23 cellular contexts compared by ENCODE assay signal in the genomic region with DNA sequence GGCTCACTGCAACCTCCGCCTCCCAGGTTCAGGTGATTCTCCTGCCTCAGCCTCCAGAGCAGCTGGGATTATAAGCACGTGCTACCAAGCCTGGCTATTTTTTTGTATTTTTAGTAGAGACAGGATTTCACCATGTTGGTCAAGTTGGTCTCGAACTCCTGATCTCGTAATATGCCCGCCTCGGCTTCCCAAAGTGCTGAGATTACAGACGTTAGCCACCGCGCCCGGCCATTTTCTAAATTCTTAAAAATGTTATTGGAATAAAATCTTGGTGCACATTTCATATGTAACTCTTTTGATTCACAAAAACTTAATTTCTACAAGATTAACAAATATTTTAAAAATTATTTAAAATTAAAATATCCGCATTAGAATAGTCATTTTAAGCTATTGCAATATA.
"Had no signal": no experiment of that assay in that cellular context is flagged by ENCODE, and none has a peak within 500 bp of the region (broad histone marks: within the 10 kb centered on the region; RNA-seq: fewer than 3 reads in every experiment).

No MANE protein-coding gene starts in this region.

- FAIRE-seq: urothelium cell line had no signal

- DNase-seq: stimulated activated CD4-positive, alpha-beta T cell treated with anti-CD3 and anti-CD28 coated beads, Interleukin-2, amount 100 ng/mL, for 48 hours; stimulated activated CD4-positive, alpha-beta T cell treated with anti-CD3 and anti-CD28 coated beads, Interleukin-4, amount 100 ng/mL, for 1 hour; stimulated activated CD4-positive, alpha-beta T cell treated with anti-CD3 and anti-CD28 coated beads, Interleukin-4, amount 100 ng/mL, for 24 hours; stimulated activated CD4-positive, alpha-beta T cell treated with anti-CD3 and anti-CD28 coated beads, Interleukin-4, amount 100 ng/mL, for 4 hours; stimulated activated CD8-positive, alpha-beta memory T cell treated with anti-CD3 and anti-CD28 coated beads, Interleukin-4, amount 100 ng/mL, for 48 hours; stimulated activated naive B cell treated with anti-CD40 and anti-IgM and Interleukin-4, amounts not matched to agents 10 μg/mL and 1 μg/mL and 100 μg/mL, for 72 hours; stimulated activated naive CD4-positive, alpha-beta T cell; stimulated activated naive CD4-positive, alpha-beta T cell treated with Interleukin-2 at 50 U/mL for 16 hours; stimulated activated naive CD8-positive, alpha-beta T cell treated with anti-CD3 and anti-CD28 coated beads, Interleukin-15, amount 100 ng/mL, for 72 hours; stimulated activated naive CD8-positive, alpha-beta T cell treated with anti-CD3 and anti-CD28 coated beads, Interleukin-15, Interleukin-2, amounts not matched to agents 100 U/mL and 50 U/mL, for 24 hours; stomach; substantia nigra; testis; thyroid gland; tibial artery; transverse colon; trophoblast cell; upper lobe of left lung; upper lobe of right lung; uterus had no signal

- ATAC-seq: stimulated activated effector memory CD8-positive, alpha-beta T cell treated with anti-CD3 and anti-CD28 coated beads, Interleukin-12 subunit alpha, Interleukin-12 subunit beta, amount 100 ng/mL, for 72 hours; stimulated activated memory B cell treated with anti-CD40 and anti-IgM and Interleukin-4, amounts not matched to agents 10 μg/mL and 1 μg/mL and 100 μg/mL, for 72 hours; stimulated activated naive B cell treated with anti-CD40 and anti-IgM and Interleukin-4, amounts not matched to agents 10 μg/mL and 1 μg/mL and 100 μg/mL, for 72 hours; stimulated activated naive CD8-positive, alpha-beta T cell treated with anti-CD3 and anti-CD28 coated beads, Interleukin-15, amount 100 ng/mL, for 72 hours; stimulated activated naive CD8-positive, alpha-beta T cell treated with anti-CD3 and anti-CD28 coated beads, Interleukin-15, Interleukin-2, amounts not matched to agents 100 U/mL and 50 U/mL, for 24 hours; upper lobe of right lung had no signal
